Comparison of ENCODE assay signal across 13 cellular contexts in genomic region chr2:230723363-230723762, GRCh38. TPM values are rescaled to one million over a fixed set of nuclear protein-coding genes. Genes with fewer than 3 reads are reported as not detected.
A peak's percentile ranks its signal among the peaks of the same experiment; 100 is the strongest.
DNase-seq lines count a peak whose midpoint lies in the region; ATAC-seq and TF ChIP-seq lines count a peak whose summit lies in the region.
"Had no signal": no experiment of that assay in that cellular context is flagged by ENCODE, and none has a peak within 500 bp of the region (broad histone marks: within the 10 kb centered on the region; RNA-seq: fewer than 3 reads in every experiment).

No MANE protein-coding gene starts in this region.

- H3K27ac Mint-ChIP-seq in activated naive CD4-positive, alpha-beta T cell treated with anti-CD3 and anti-CD28 coated beads for 36 hours, result peak overlapping the region; percentile 83
- H3K27ac Mint-ChIP-seq in natural killer cell, result peak overlapping the region; percentile 60 to 84

- peaks cover 73% of the 10 kb centered on the region for H3K4me1 Mint-ChIP-seq in activated naive CD4-positive, alpha-beta T cell treated with anti-CD3 and anti-CD28 coated beads for 36 hours (ENCODE audit: low read depth)
- H3K4me1 Mint-ChIP-seq in natural killer cell, result peaks cover 47 to 52% of the 10 kb centered on the region in 2 donors

- intact Hi-C loops in activated naive CD4-positive, alpha-beta T cell treated with anti-CD3 and anti-CD28 coated beads for 36 hours (cut with micrococcal nuclease), result loop anchor here (1.0 to 2.0 kb wide), 2 partner anchors 9 to 71 kb away; no protein-coding TSS in a partner anchor
- intact Hi-C loops in natural killer cell (cut with micrococcal nuclease), result loop anchor here (5.0 kb wide), 1 partner anchor 34 kb away; no protein-coding TSS in a partner anchor

- ATAC-seq in natural killer cell, result peak; percentile 64 to 87 (median 83)
- no peak for ATAC-seq in GM21381 (IDR thresholded peaks at IDR 0.05; ENCODE audit: unreplicated experiment)
- no peak for ATAC-seq in GM19452 (IDR thresholded peaks at IDR 0.05; ENCODE audit: unreplicated experiment)

- no peaks in the 10 kb centered on the region for H3K9me3 Mint-ChIP-seq in activated naive CD4-positive, alpha-beta T cell treated with anti-CD3 and anti-CD28 coated beads for 36 hours
- no peaks in the 10 kb centered on the region for H3K9me3 Mint-ChIP-seq in natural killer cell

- peak overlapping the region; percentile 55 for H3K4me3 Mint-ChIP-seq in activated naive CD4-positive, alpha-beta T cell treated with anti-CD3 and anti-CD28 coated beads for 36 hours
- peak overlapping the region; percentile 64 for H3K4me3 Mint-ChIP-seq in natural killer cell

- TF ChIP-seq CTCF in natural killer cell (IDR thresholded peaks at IDR 0.05), result no peak

- peaks cover 35% of the 10 kb centered on the region for H3K36me3 Mint-ChIP-seq in activated naive CD4-positive, alpha-beta T cell treated with anti-CD3 and anti-CD28 coated beads for 36 hours (ENCODE audit: low read depth)
- H3K36me3 Mint-ChIP-seq in natural killer cell, result no peaks in the 10 kb centered on the region

- H3K27me3 Mint-ChIP-seq in activated naive CD4-positive, alpha-beta T cell treated with anti-CD3 and anti-CD28 coated beads for 36 hours (ENCODE audit: low read depth), result no peaks in the 10 kb centered on the region
- no peaks in the 10 kb centered on the region for H3K27me3 Mint-ChIP-seq in natural killer cell (ENCODE audit: low read depth in 2 of 2)

- DNase-seq in ELR (ENCODE audit: low read depth) (peak; percentile 17), T-helper 1 cell (peak in 3 of 5 donors; percentile 14 to 46 (median 23)), natural killer cell (no peak), NOMO-1 treated with dmso at 0.1 percent for 144 hours (lab: John Stamatoyannopoulos, UW; ENCODE audit: unreplicated experiment) (no peak), epidermal melanocyte (ENCODE audit: insufficient read length, low spot score) (no peak)
- DNase-seq in activated naive CD4-positive, alpha-beta T cell treated with anti-CD3 and anti-CD28 coated beads for 36 hours, result peak; percentile 58
- DNase-seq: anterior cingulate cortex, esophagus squamous epithelium, islet precursor cell, Kasumi-1, NCI-H82 had no signal

- CTCF ChIA-PET in activated naive CD4-positive, alpha-beta T cell treated with anti-CD3 and anti-CD28 coated beads for 36 hours (lab: Charles Lee), result interaction anchor here (0.7 to 3.3 kb wide), 4 partner anchors 9 to 74 kb away, joined by 3 to 23 read pairs (median 8); no protein-coding TSS in a partner anchor

RNA-seq across cellular contexts. Expression of gene CAB39, which starts 10.7 kb away (rescaled TPM):
- total RNA-seq in activated naive CD4-positive, alpha-beta T cell treated with anti-CD3 and anti-CD28 coated beads for 36 hours, result 10 to 100 TPM; 86.6 to 97.5 TPM
- total RNA-seq in natural killer cell, result 10 to 100 TPM; 75.4 to 96.5 (median 90.5) TPM

Comparison
In these comparisons a context has a peak if more than half of its experiments do, and no peak if none do; other contexts are left out.
1. DNase-seq: peak in ELR (single experiment), T-helper 1 cell (3 of 5) and activated naive CD4-positive, alpha-beta T cell treated with anti-CD3 and anti-CD28 coated beads for 36 hours (single experiment); none in natural killer cell (single experiment), NOMO-1 treated with dmso at 0.1 percent for 144 hours (single experiment) and epidermal melanocyte (single experiment).
2. ATAC-seq: peak in natural killer cell (3 of 3); none in GM21381 (single experiment) and GM19452 (single experiment).